ENCODE assay signal across 8 cellular contexts in the genomic region with DNA sequence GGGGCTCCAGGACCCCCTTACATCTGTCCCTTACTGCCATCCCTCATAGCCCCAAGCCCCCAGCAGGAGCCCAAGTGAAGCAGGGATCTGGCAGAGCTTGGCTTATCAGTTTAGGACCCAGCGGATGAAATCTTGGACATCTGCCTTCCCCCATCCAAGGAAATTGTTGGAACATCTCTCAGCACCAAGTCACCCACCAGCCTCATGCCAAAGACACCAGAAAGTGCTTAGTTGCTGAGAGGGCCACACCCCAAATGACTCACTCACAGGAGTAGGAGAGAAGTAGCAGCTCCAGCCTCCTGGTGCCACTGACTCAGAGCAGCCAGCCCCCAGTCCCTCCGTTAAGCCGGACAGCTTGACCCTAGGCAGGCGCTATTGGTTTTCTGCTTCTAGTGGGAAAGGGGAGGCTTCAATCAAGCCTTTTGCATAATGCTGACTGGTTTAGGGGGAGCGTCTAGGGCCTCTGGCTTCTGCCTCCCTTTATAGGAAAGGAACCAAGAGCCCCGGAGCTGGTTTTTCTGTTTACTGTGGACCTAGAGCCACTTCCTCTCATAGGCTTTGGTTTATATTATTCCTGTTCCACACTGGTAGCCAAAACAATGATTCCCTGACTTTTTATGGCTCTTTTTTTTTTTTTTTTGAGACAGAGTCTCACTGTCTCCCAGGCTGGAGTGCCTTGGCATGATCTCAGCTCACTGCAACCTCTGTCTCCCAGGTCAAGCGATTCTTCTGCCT.
A peak's percentile ranks its signal among the peaks of the same experiment; 100 is the strongest.
DNase-seq lines count a peak whose midpoint lies in the region; ATAC-seq lines count a peak whose summit lies in the region.
"Had no signal": no experiment of that assay in that cellular context is flagged by ENCODE, and none has a peak within 500 bp of the region (broad histone marks: within the 10 kb centered on the region; RNA-seq: fewer than 3 reads in every experiment).

No MANE protein-coding gene starts in this region.

- H3K4me1 Mint-ChIP-seq in stimulated activated naive B cell treated with anti-CD40 and anti-IgM and Interleukin-4, amounts not matched to agents 10 μg/mL and 1 μg/mL and 100 μg/mL, for 72 hours, result peaks cover 32 to 76% of the 10 kb centered on the region in 2 donors

- intact Hi-C loops in right cardiac atrium (cut with DNase I), result no loop called here

- in situ Hi-C loops in KBM-7 (cut with MboI; ENCODE audit: low pct_unique_long_range_greater_than_20kb, low sequenced_read_pairs), result no loop called here

- H3K36me3 Mint-ChIP-seq in stimulated activated naive B cell treated with anti-CD40 and anti-IgM and Interleukin-4, amounts not matched to agents 10 μg/mL and 1 μg/mL and 100 μg/mL, for 72 hours, result no peaks in the 10 kb centered on the region

- H3K4me1 ChIP-seq in right cardiac atrium (ENCODE audit: control insufficient read depth, insufficient read depth, low read length), result peaks cover 38% of the 10 kb centered on the region

- H3K27me3 ChIP-seq in right cardiac atrium (ENCODE audit: control insufficient read depth, insufficient read depth), result no peaks in the 10 kb centered on the region

- no peaks in the 10 kb centered on the region for H3K9me3 Mint-ChIP-seq in stimulated activated naive B cell treated with anti-CD40 and anti-IgM and Interleukin-4, amounts not matched to agents 10 μg/mL and 1 μg/mL and 100 μg/mL, for 72 hours
- H3K9me3 Mint-ChIP-seq: T-helper 1 cell treated with Interleukin-12 subunit alpha and Interleukin-12 subunit beta and Interleukin-4 antibody, amounts not matched to agents 30 μg/mL and 1 μg/mL, for 36 hours had no signal

- DNase-seq in KBM-7 (peak; percentile 57), amniotic epithelial cell (ENCODE audit: low read depth) (peak; percentile 100), right cardiac atrium (peak; percentile 84 to 91 (median 87)), NCI-H524 treated with DMSO at 0.1 percent for 48 hours (lab: John Stamatoyannopoulos, UW) (no peak)
- no peak for DNase-seq in stimulated activated naive B cell treated with anti-CD40 and anti-IgM and Interleukin-4, amounts not matched to agents 10 μg/mL and 1 μg/mL and 100 μg/mL, for 72 hours

- H3K4me3 ChIP-seq in right cardiac atrium (ENCODE audit: low read length), result no peak overlapping the region

- ATAC-seq in right cardiac atrium (peak; percentile 73 to 87), HG02884 (IDR thresholded peaks at IDR 0.05; ENCODE audit: unreplicated experiment) (no peak), GM18909 (IDR thresholded peaks at IDR 0.05; ENCODE audit: poor library complexity, unreplicated experiment) (no peak)
- ATAC-seq in stimulated activated naive B cell treated with anti-CD40 and anti-IgM and Interleukin-4, amounts not matched to agents 10 μg/mL and 1 μg/mL and 100 μg/mL, for 72 hours (replicated peaks), result no peak

- peak overlapping the region; percentile 96 for H3K27ac ChIP-seq in right cardiac atrium (ENCODE audit: low read length)

- 51% methylated on average over 7 of the region's 7 CpGs for WGBS in right cardiac atrium

- H3K9me3 ChIP-seq in right cardiac atrium (ENCODE audit: control insufficient read depth, low read length), result no peaks in the 10 kb centered on the region

- peak overlapping the region; percentile 20 for H3K27ac Mint-ChIP-seq in stimulated activated naive B cell treated with anti-CD40 and anti-IgM and Interleukin-4, amounts not matched to agents 10 μg/mL and 1 μg/mL and 100 μg/mL, for 72 hours
- H3K27ac Mint-ChIP-seq: T-helper 1 cell treated with Interleukin-12 subunit alpha and Interleukin-12 subunit beta and Interleukin-4 antibody, amounts not matched to agents 30 μg/mL and 1 μg/mL, for 36 hours had no signal

- H3K4me3 Mint-ChIP-seq in stimulated activated naive B cell treated with anti-CD40 and anti-IgM and Interleukin-4, amounts not matched to agents 10 μg/mL and 1 μg/mL and 100 μg/mL, for 72 hours, result no peak overlapping the region
- H3K4me3 Mint-ChIP-seq: T-helper 1 cell treated with Interleukin-12 subunit alpha and Interleukin-12 subunit beta and Interleukin-4 antibody, amounts not matched to agents 30 μg/mL and 1 μg/mL, for 36 hours had no signal

- no peaks in the 10 kb centered on the region for H3K27me3 Mint-ChIP-seq in stimulated activated naive B cell treated with anti-CD40 and anti-IgM and Interleukin-4, amounts not matched to agents 10 μg/mL and 1 μg/mL and 100 μg/mL, for 72 hours

Comparison
In these comparisons a context has a peak if more than half of its experiments do, and no peak if none do; other contexts are left out.
1. DNase-seq: peak in KBM-7 (single experiment), amniotic epithelial cell (single experiment) and right cardiac atrium (3 of 3); none in stimulated activated naive B cell treated with anti-CD40 and anti-IgM and Interleukin-4, amounts not matched to agents 10 μg/mL and 1 μg/mL and 100 μg/mL, for 72 hours (single experiment) and NCI-H524 treated with DMSO at 0.1 percent for 48 hours (single experiment).
2. ATAC-seq: peak in right cardiac atrium (2 of 2); none in stimulated activated naive B cell treated with anti-CD40 and anti-IgM and Interleukin-4, amounts not matched to agents 10 μg/mL and 1 μg/mL and 100 μg/mL, for 72 hours (0 of 2), HG02884 (single experiment) and GM18909 (single experiment).